ENCODE assay signal across 18 cellular contexts in the genomic region with DNA sequence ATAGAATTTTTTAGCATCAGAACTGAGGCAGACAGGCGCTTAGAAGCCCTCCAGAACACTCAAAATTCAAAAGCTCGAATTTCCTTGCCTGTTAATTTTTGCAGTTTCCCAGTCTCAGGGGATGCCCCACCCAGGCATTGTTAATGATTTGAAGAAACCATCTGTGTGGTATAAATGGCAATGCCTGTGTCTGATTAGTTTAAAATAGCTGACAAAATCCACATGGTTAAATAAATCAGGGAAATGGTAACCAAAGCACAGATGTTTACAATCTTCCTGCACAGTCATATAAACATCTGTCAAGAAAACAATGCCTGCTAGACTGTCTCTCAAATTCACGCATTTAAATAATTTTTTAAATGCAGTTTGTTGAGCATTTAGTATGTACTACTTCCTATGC.
"Had no signal": no experiment of that assay in that cellular context is flagged by ENCODE, and none has a peak within 500 bp of the region (broad histone marks: within the 10 kb centered on the region; RNA-seq: fewer than 3 reads in every experiment).

No MANE protein-coding gene starts in this region.

- H3K36me3 ChIP-seq: heart left ventricle, left lung, neural progenitor cell, stomach, thoracic aorta had no signal

- H3K9me3 Mint-ChIP-seq: activated CD4-positive, alpha-beta T cell treated with anti-CD3 and anti-CD28 coated beads, Interleukin-2, amount 10 ng/mL, durations not matched to agents 7 days and 5 days; T-helper 1 cell treated with Interleukin-12 subunit alpha and Interleukin-12 subunit beta and Interleukin-4 antibody, amounts not matched to agents 30 μg/mL and 1 μg/mL, for 36 hours had no signal

- H3K4me1 Mint-ChIP-seq: activated B cell treated with CpG ODN at 0.5 μM for 24 hours; activated CD4-positive, alpha-beta T cell treated with anti-CD3 and anti-CD28 coated beads, Interleukin-2, amount 10 ng/mL, durations not matched to agents 7 days and 5 days; activated naive CD4-positive, alpha-beta T cell treated with anti-CD3 and anti-CD28 coated beads, Interleukin-2, amount 10 ng/mL, durations not matched to agents 7 days and 5 days; activated T-helper 17 cell treated with anti-CD3 and anti-CD28 coated beads, Interleukin-2, amount 50 U/mL, for 72 hours; central memory CD8-positive, alpha-beta T cell had no signal

- H3K9me3 ChIP-seq: body of pancreas, stomach, thoracic aorta had no signal

- H2AFZ ChIP-seq: neural progenitor cell had no signal

- H3K27me3 ChIP-seq: body of pancreas, foreskin keratinocyte, heart left ventricle, left lung, neural progenitor cell, stomach had no signal

- H3K4me1 ChIP-seq: body of pancreas, foreskin keratinocyte, heart left ventricle, left lung, neural progenitor cell had no signal

- ATAC-seq: activated T-helper 17 cell treated with anti-CD3 and anti-CD28 coated beads, Interleukin-2, amount 50 U/mL, for 72 hours; body of pancreas; foreskin keratinocyte; heart left ventricle; left lung had no signal

- H3K4me3 ChIP-seq: body of pancreas, heart left ventricle, left lung, neural progenitor cell, skin epidermis, stomach, thoracic aorta had no signal

- DNase-seq: activated B cell treated with CpG ODN at 0.5 μM for 24 hours; activated CD4-positive, alpha-beta T cell treated with anti-CD3 and anti-CD28 coated beads, Interleukin-2, amount 10 ng/mL, durations not matched to agents 7 days and 5 days; activated CD8-positive, alpha-beta memory T cell treated with anti-CD3 and anti-CD28 coated beads for 24 hours; activated naive CD4-positive, alpha-beta T cell treated with anti-CD3 and anti-CD28 coated beads, Interleukin-2, amount 10 ng/mL, durations not matched to agents 7 days and 5 days; body of pancreas; cortex of kidney; effector memory CD4-positive, alpha-beta T cell; foreskin keratinocyte; heart left ventricle; left lung; mesendoderm; stomach had no signal

- H3K27ac ChIP-seq: body of pancreas, foreskin keratinocyte, heart left ventricle, left lung, neural progenitor cell, skin epidermis, stomach, thoracic aorta had no signal

- H3K4me3 Mint-ChIP-seq: activated B cell treated with CpG ODN at 0.5 μM for 24 hours; activated CD4-positive, alpha-beta T cell treated with anti-CD3 and anti-CD28 coated beads, Interleukin-2, amount 10 ng/mL, durations not matched to agents 7 days and 5 days; activated naive CD4-positive, alpha-beta T cell treated with anti-CD3 and anti-CD28 coated beads, Interleukin-2, amount 10 ng/mL, durations not matched to agents 7 days and 5 days; activated T-helper 17 cell treated with anti-CD3 and anti-CD28 coated beads, Interleukin-2, amount 50 U/mL, for 72 hours; central memory CD8-positive, alpha-beta T cell; neural progenitor cell; T-helper 1 cell treated with Interleukin-12 subunit alpha and Interleukin-12 subunit beta and Interleukin-4 antibody, amounts not matched to agents 30 μg/mL and 1 μg/mL, for 36 hours had no signal

- H3K36me3 Mint-ChIP-seq: activated naive CD4-positive, alpha-beta T cell treated with anti-CD3 and anti-CD28 coated beads, Interleukin-2, amount 10 ng/mL, durations not matched to agents 7 days and 5 days; neural progenitor cell had no signal

- H3K27me3 Mint-ChIP-seq: activated B cell treated with CpG ODN at 0.5 μM for 24 hours; activated CD4-positive, alpha-beta T cell treated with anti-CD3 and anti-CD28 coated beads, Interleukin-2, amount 10 ng/mL, durations not matched to agents 7 days and 5 days; activated naive CD4-positive, alpha-beta T cell treated with anti-CD3 and anti-CD28 coated beads, Interleukin-2, amount 10 ng/mL, durations not matched to agents 7 days and 5 days; activated T-helper 17 cell treated with anti-CD3 and anti-CD28 coated beads, Interleukin-2, amount 50 U/mL, for 72 hours; central memory CD8-positive, alpha-beta T cell had no signal
